In genomic region chr1:231983266-231984193, GRCh38 we compare ENCODE assay signal across 1 cellular context.
TF ChIP-seq lines count a peak whose summit lies in the region.

No MANE protein-coding gene starts in this region.

TF ChIP-seq in H1, 55 proteins besides CTCF, POLR2A, EP300 and RAD21:
- no peak for TF ChIP-seq POU5F1 (IDR thresholded peaks at IDR 0.05; ENCODE audit: low read depth, low read length)
- TF ChIP-seq BACH1 (IDR thresholded peaks at IDR 0.05; ENCODE audit: low read length) = no peak
- TF ChIP-seq NANOG (IDR thresholded peaks at IDR 0.05; ENCODE audit: insufficient read depth, low read depth, low read length, poor library complexity, severe bottlenecking) = no peak
- no peak for TF ChIP-seq ASH2L (IDR thresholded peaks at IDR 0.05; ENCODE audit: low read length)
- peak; percentile 39; the same call in 1 of the 2 replicates for TF ChIP-seq MAFK (IDR thresholded peaks at IDR 0.05; ENCODE audit: low read depth, low read length)
- no peak for TF ChIP-seq CTBP2 (IDR thresholded peaks at IDR 0.05; ENCODE audit: borderline replicate concordance, insufficient read depth, insufficient read length, low read length)
- 0 out of 4 replicates have a peak, but pooled peaks of 1 of the 2 experiments have one; percentile 35 for TF ChIP-seq HDAC2 (IDR thresholded peaks at IDR 0.05; ENCODE audit: borderline replicate concordance in 1 of 2, low read depth in 2 of 2, low read length in 2 of 2)
- TF ChIP-seq KDM1A (IDR thresholded peaks at IDR 0.05; ENCODE audit: borderline replicate concordance, low read length) = peak; percentile 84
